8 cellular contexts compared by ENCODE assay signal in genomic region chr6:129709909-129710721, GRCh38. TPM values are rescaled to one million over a fixed set of nuclear protein-coding genes. Genes with fewer than 3 reads are reported as not detected.
A peak's percentile ranks its signal among the peaks of the same experiment; 100 is the strongest.
DNase-seq lines count a peak whose midpoint lies in the region; ATAC-seq, FAIRE-seq and TF ChIP-seq lines count a peak whose summit lies in the region.

Gene ARHGAP18 (minus strand): TSS chr6:129710177. CDS start chr6:129710136, 41 bp downstream.

- BruUV-seq in HepG2 (replicated peaks; lab: Mats Ljungman, UMichigan): no TSS peak

- TF ChIP-seq EP300 in HepG2 (IDR thresholded peaks at IDR 0.05; ENCODE audit: low read depth in 2 of 2, low read length in 2 of 2) (peak in 1 of 2 experiments; percentile 63; a peak in 2 of 4 replicates), HepG2 (CRISPR knock-in tag; IDR thresholded peaks at IDR 0.05; ENCODE audit: borderline replicate concordance) (no peak; the same call in 1 of the 2 replicates)

- H2AFZ ChIP-seq in HepG2 (ENCODE audit: low read length): peak within 1 kb of the TSS; percentile 5

- TF ChIP-seq RAD21 in HepG2 (CRISPR knock-in tag; IDR thresholded peaks at IDR 0.05): peak; percentile 16; the same call in 1 of the 2 replicates

- peaks cover 2 to 3% of the 10 kb centered on the region in 2 experiments; a peak in 2 of 5 replicates for H3K36me3 ChIP-seq in HepG2 (replicated peaks in 1 of 2; ENCODE audit: control insufficient read depth in 1 of 2, insufficient read depth in 2 of 2, low read length in 2 of 2)

- peak; percentile 92 to 98 for TF ChIP-seq POLR2A in HepG2 (IDR thresholded peaks at IDR 0.05; ENCODE audit: insufficient read depth in 1 of 2, low read depth in 2 of 2, low read length in 2 of 2)

- ATAC-seq in GM18511 (IDR thresholded peaks at IDR 0.05; ENCODE audit: unreplicated experiment): peak; percentile 96
- peak; percentile 95 for ATAC-seq in HG03025 (IDR thresholded peaks at IDR 0.05; ENCODE audit: low FRiP score, unreplicated experiment)
- ATAC-seq in HepG2: peak; percentile 97

- CTCF ChIA-PET in HepG2 (lab: Yijun Ruan, JAX; ENCODE audit: low intra/inter-chr PET ratio, low total read pairs): no interaction called here

- 0 out of 2 replicates have a peak, but pooled peaks have one; percentile 25 for TF ChIP-seq CTCF in HepG2 (CRISPR knock-in tag; IDR thresholded peaks at IDR 0.05)

- peaks cover 44% of the 10 kb centered on the region for H3K4me1 Mint-ChIP-seq in activated CD4-positive, alpha-beta T cell treated with anti-CD3 and anti-CD28 coated beads, Interleukin-2, amount 10 ng/mL, durations not matched to agents 24 days and 14 days
- H3K4me1 Mint-ChIP-seq in dendritic cell treated with granulocyte-macrophage colony-stimulating factor and Interleukin-4, amounts not matched to agents 40 ng/mL and 50 ng/mL, for 4 days (ENCODE audit: low read depth): peaks cover 37% of the 10 kb centered on the region

- peak within 1 kb of the TSS; percentile 99 for H3K4me3 Mint-ChIP-seq in activated CD4-positive, alpha-beta T cell treated with anti-CD3 and anti-CD28 coated beads, Interleukin-2, amount 10 ng/mL, durations not matched to agents 24 days and 14 days
- H3K4me3 Mint-ChIP-seq in dendritic cell treated with granulocyte-macrophage colony-stimulating factor and Interleukin-4, amounts not matched to agents 40 ng/mL and 50 ng/mL, for 4 days: peak within 1 kb of the TSS; percentile 96

- peak; percentile 95 for DNase-seq in A172 (ENCODE audit: low spot score)
- peak; percentile 69 for DNase-seq in NCI-H510A (lab: John Stamatoyannopoulos, UW)
- peak; percentile 93 for DNase-seq in activated CD4-positive, alpha-beta T cell treated with anti-CD3 and anti-CD28 coated beads, Interleukin-2, amount 10 ng/mL, durations not matched to agents 24 days and 14 days
- peak; percentile 97 for DNase-seq in HepG2 (ENCODE audit: low spot score)
- peak; percentile 66 for DNase-seq in stimulated activated CD4-positive, alpha-beta T cell treated with anti-CD3 and anti-CD28 coated beads, Interleukin-4, amount 100 ng/mL, for 1 hour

- no peaks in the 10 kb centered on the region for H3K9me3 ChIP-seq in HepG2 (ENCODE audit: low read length)

- peak within 1 kb of the TSS; percentile 72 for H3K9ac ChIP-seq in HepG2 (ENCODE audit: insufficient read depth, low read depth, low read length)

- H3K27me3 ChIP-seq in HepG2 (ENCODE audit: control insufficient read depth in 1 of 2, insufficient read depth in 2 of 2, low read length in 2 of 2): no peaks in the 10 kb centered on the region; a peak in 1 of 5 replicates

- intact Hi-C loops in activated CD4-positive, alpha-beta T cell treated with anti-CD3 and anti-CD28 coated beads, Interleukin-2, amount 10 ng/mL, durations not matched to agents 24 days and 14 days (cut with micrococcal nuclease): loop anchor here (1.0 kb wide), 2 partner anchors 15 to 38 kb away; no protein-coding TSS in a partner anchor
- intact Hi-C loops in dendritic cell treated with granulocyte-macrophage colony-stimulating factor and Interleukin-4, amounts not matched to agents 40 ng/mL and 50 ng/mL, for 4 days (cut with micrococcal nuclease): loop anchor here (1.0 to 5.0 kb wide), 2 partner anchors 38 to 68 kb away; no protein-coding TSS in a partner anchor
- intact Hi-C loops in HepG2 (cut with micrococcal nuclease; ENCODE audit: unreplicated experiment): loop anchor here (1.0 to 5.0 kb wide), 3 partner anchors 7 to 68 kb away; no protein-coding TSS in a partner anchor

- H3K79me2 ChIP-seq in HepG2 (ENCODE audit: insufficient read depth, low read length): peaks cover 48% of the 10 kb centered on the region

- peak within 1 kb of the TSS; percentile 67 to 84 (median 78) for H3K4me3 ChIP-seq in HepG2 (replicated peaks in 1 of 3; ENCODE audit: insufficient read depth in 1 of 3, low read depth in 2 of 3, low read length in 3 of 3)

- 14% methylated on average over 24 of the region's 28 CpGs for WGBS in HepG2 (ENCODE audit: low lambda C conversion rate)

- H3K27me3 Mint-ChIP-seq in activated CD4-positive, alpha-beta T cell treated with anti-CD3 and anti-CD28 coated beads, Interleukin-2, amount 10 ng/mL, durations not matched to agents 24 days and 14 days: peaks cover 3% of the 10 kb centered on the region
- H3K27me3 Mint-ChIP-seq in dendritic cell treated with granulocyte-macrophage colony-stimulating factor and Interleukin-4, amounts not matched to agents 40 ng/mL and 50 ng/mL, for 4 days: no peaks in the 10 kb centered on the region

- peak within 1 kb of the TSS; percentile 68 for H3K27ac ChIP-seq in HepG2 (ENCODE audit: extremely low read length, insufficient read depth, low read length)

- no peaks in the 10 kb centered on the region for H3K9me3 Mint-ChIP-seq in activated CD4-positive, alpha-beta T cell treated with anti-CD3 and anti-CD28 coated beads, Interleukin-2, amount 10 ng/mL, durations not matched to agents 24 days and 14 days
- no peaks in the 10 kb centered on the region for H3K9me3 Mint-ChIP-seq in dendritic cell treated with granulocyte-macrophage colony-stimulating factor and Interleukin-4, amounts not matched to agents 40 ng/mL and 50 ng/mL, for 4 days

- peak; percentile 98 for FAIRE-seq in HepG2 (lab: Jason Lieb, UNC)

- peaks cover 14% of the 10 kb centered on the region for H3K36me3 Mint-ChIP-seq in activated CD4-positive, alpha-beta T cell treated with anti-CD3 and anti-CD28 coated beads, Interleukin-2, amount 10 ng/mL, durations not matched to agents 24 days and 14 days (ENCODE audit: low read depth)
- H3K36me3 Mint-ChIP-seq in dendritic cell treated with granulocyte-macrophage colony-stimulating factor and Interleukin-4, amounts not matched to agents 40 ng/mL and 50 ng/mL, for 4 days (ENCODE audit: low read depth): peaks cover 48% of the 10 kb centered on the region

- POLR2A ChIA-PET in HepG2 (lab: Yijun Ruan, JAX): interaction anchor here (1.0 to 3.7 kb wide), 23 partner anchors 9 to 79 kb away, joined by 3 to 96 read pairs (median 7); no protein-coding TSS in a partner anchor

- no peaks in the 10 kb centered on the region; the same call in 1 of the 2 replicates for H4K20me1 ChIP-seq in HepG2 (ENCODE audit: insufficient read depth, low read length)

- H3K27ac Mint-ChIP-seq in activated CD4-positive, alpha-beta T cell treated with anti-CD3 and anti-CD28 coated beads, Interleukin-2, amount 10 ng/mL, durations not matched to agents 24 days and 14 days: peak within 1 kb of the TSS; percentile 91
- peak within 1 kb of the TSS; percentile 87 for H3K27ac Mint-ChIP-seq in dendritic cell treated with granulocyte-macrophage colony-stimulating factor and Interleukin-4, amounts not matched to agents 40 ng/mL and 50 ng/mL, for 4 days

- H3K4me2 ChIP-seq in HepG2 (ENCODE audit: low read depth, low read length): peak within 1 kb of the TSS; percentile 83

- H3K4me1 ChIP-seq in HepG2 (ENCODE audit: insufficient read depth, low read length): peaks cover 46% of the 10 kb centered on the region

- in situ Hi-C loops in HepG2 (cut with HindIII; ENCODE audit: extremely low pct_ligation_motif_present, low pct_unique_long_range_greater_than_20kb): no loop called here

TF ChIP-seq in HepG2, 621 proteins besides CTCF, POLR2A, EP300 and RAD21 (continues in another document):
- TF ChIP-seq PHB2 (IDR thresholded peaks at IDR 0.05; ENCODE audit: partially characterized antibody): no peak
- TF ChIP-seq SATB2 (CRISPR knock-in tag; IDR thresholded peaks at IDR 0.05): 0 out of 2 replicates have a peak, but pooled peaks have one; percentile 49
- TF ChIP-seq TEAD3 (CRISPR knock-in tag; optimal IDR thresholded peaks at IDR 0.05; ENCODE audit: borderline replicate concordance): peak; percentile 78

RNA-seq across cellular contexts. Expression of gene ARHGAP18, which starts in this region (rescaled TPM):
- total RNA-seq in A172 (2014; rRNA removed; shearing (Covaris generic)): 112 and 140 TPM in 2 replicates
- 3.2 and 3.8 TPM in 2 replicates for total RNA-seq in activated CD4-positive, alpha-beta T cell treated with anti-CD3 and anti-CD28 coated beads, Interleukin-2, amount 10 ng/mL, durations not matched to agents 24 days and 14 days
- 115 and 183 TPM in 2 replicates for total RNA-seq in HepG2 (2016; rRNA removed; fragmentation: Illumina TruSeq; extraction: Trizol)
- 16.6 and 18.3 TPM in 2 replicates for total RNA-seq in HepG2 (2016; cell fraction: cytosol; rRNA removed; fragmentation: Illumina TruSeq; extraction: Trizol; ENCODE audit: low read depth)
- total RNA-seq in HepG2 (2016; cell fraction: insoluble cytoplasmic fraction; rRNA removed; fragmentation: Illumina TruSeq; extraction: Trizol): 116 and 185 TPM in 2 replicates
- 53.6 and 60.8 TPM in 2 replicates for total RNA-seq in HepG2 (2016; cell fraction: membrane; rRNA removed; fragmentation: Illumina TruSeq; extraction: Trizol)
- 89.7 and 91.5 TPM in 2 replicates for total RNA-seq in HepG2 (2016; cell fraction: nucleus; rRNA removed; fragmentation: Illumina TruSeq; extraction: Trizol)
- 37.8 and 58.2 TPM in 2 replicates for polyA plus RNA-seq in HepG2 (2011; rRNA removed)
- polyA plus RNA-seq in HepG2 (2011; cell fraction: cytosol; rRNA removed): 24.3 and 29.8 TPM in 2 replicates
- 13.1 and 14.2 TPM in 2 replicates for polyA plus RNA-seq in HepG2 (2011; cell fraction: nucleus; rRNA removed)
- 54.6 and 95.7 TPM in 2 replicates for polyA plus RNA-seq in HepG2 (2012)
- polyA plus RNA-seq in HepG2 (2016; cell fraction: cytosol; fragmentation: Illumina TruSeq; extraction: Trizol; ENCODE audit: low read depth): 6.1 and 6.7 TPM in 2 replicates
- 150 and 162 TPM in 2 replicates for polyA plus RNA-seq in HepG2 (2016; cell fraction: insoluble cytoplasmic fraction; fragmentation: Illumina TruSeq; extraction: Trizol; ENCODE audit: low read depth)
- polyA plus RNA-seq in HepG2 (2016; cell fraction: membrane; fragmentation: Illumina TruSeq; extraction: Trizol; ENCODE audit: low read depth): 21.3 and 24.5 TPM in 2 replicates
- polyA plus RNA-seq in HepG2 (2016; cell fraction: nucleus; fragmentation: Illumina TruSeq; extraction: Trizol; ENCODE audit: insufficient read depth, low read depth): 65.9 and 66.3 TPM in 2 replicates
- 8.2 and 55.6 TPM in 2 replicates for polyA minus RNA-seq in HepG2 (2011; rRNA and poly(A)+ RNA removed; ENCODE audit: low replicate concordance)
- polyA minus RNA-seq in HepG2 (2011; cell fraction: cytosol; rRNA and poly(A)+ RNA removed): 60.4 and 69.2 TPM in 2 replicates
- 134 and 144 TPM in 2 replicates for polyA minus RNA-seq in HepG2 (2011; cell fraction: nucleus; rRNA and poly(A)+ RNA removed)

Comparison
In these comparisons a context has a peak if more than half of its experiments do, and no peak if none do; other contexts are left out.
1. Peak in every context shown above with its lines: DNase-seq, ATAC-seq, H3K4me3 ChIP-seq and H3K27ac ChIP-seq.